ENCODE assay signal across 9 cellular contexts in the genomic region with DNA sequence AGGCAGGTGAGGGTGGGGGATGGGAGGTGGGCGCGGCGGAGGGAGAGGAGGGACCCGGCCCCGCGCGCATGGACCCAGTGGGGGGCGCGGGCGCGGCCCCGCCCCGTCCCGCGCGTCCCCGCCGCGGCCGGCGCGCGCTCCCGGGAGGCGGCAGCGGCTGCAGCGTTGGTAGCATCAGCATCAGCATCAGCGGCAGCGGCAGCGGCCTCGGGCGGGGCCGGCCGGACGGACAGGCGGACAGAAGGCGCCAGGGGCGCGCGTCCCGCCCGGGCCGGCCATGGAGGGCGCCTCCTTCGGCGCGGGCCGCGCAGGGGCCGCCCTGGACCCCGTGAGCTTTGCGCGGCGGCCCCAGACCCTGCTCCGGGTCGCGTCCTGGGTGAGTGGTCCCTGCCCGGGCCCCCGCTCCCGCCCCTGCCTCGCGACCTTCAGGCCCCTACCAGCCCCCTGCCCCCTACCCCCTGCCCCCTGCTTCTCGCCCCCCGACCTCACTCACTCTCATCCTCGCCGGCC. TPM values are rescaled to one million over a fixed set of nuclear protein-coding genes. Genes with fewer than 3 reads are reported as not detected.
A peak's percentile ranks its signal among the peaks of the same experiment; 100 is the strongest.
DNase-seq lines count a peak whose midpoint lies in the region; ATAC-seq and TF ChIP-seq lines count a peak whose summit lies in the region.
"Had no signal": no experiment of that assay in that cellular context is flagged by ENCODE, and none has a peak within 500 bp of the region (broad histone marks: within the 10 kb centered on the region; RNA-seq: fewer than 3 reads in every experiment).

A gene with protein sequence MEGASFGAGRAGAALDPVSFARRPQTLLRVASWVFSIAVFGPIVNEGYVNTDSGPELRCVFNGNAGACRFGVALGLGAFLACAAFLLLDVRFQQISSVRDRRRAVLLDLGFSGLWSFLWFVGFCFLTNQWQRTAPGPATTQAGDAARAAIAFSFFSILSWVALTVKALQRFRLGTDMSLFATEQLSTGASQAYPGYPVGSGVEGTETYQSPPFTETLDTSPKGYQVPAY (plus strand): TSS at position 145 of the 510 bp plus-strand sequence. CDS start 133 bp downstream, at position 278.

- no peak for DNase-seq in T-helper 1 cell
- peak; percentile 49 for DNase-seq in RPMI8226
- no peak for DNase-seq in fibroblast of the aortic adventitia (ENCODE audit: low read depth)
- DNase-seq in stimulated activated naive CD8-positive, alpha-beta T cell treated with anti-CD3 and anti-CD28 coated beads, Interleukin-15, amount 100 ng/mL, for 72 hours = no peak
- DNase-seq in DMS153 (lab: John Stamatoyannopoulos, UW) = no peak
- no peak for DNase-seq in NCI-H345 (lab: John Stamatoyannopoulos, UW)
- DNase-seq: DND-41 had no signal

- H3K4me3 Mint-ChIP-seq in stimulated activated naive CD8-positive, alpha-beta T cell treated with anti-CD3 and anti-CD28 coated beads, Interleukin-15, amount 100 ng/mL, for 72 hours = peak within 1 kb of the TSS; percentile 83 to 89

- H3K9me3 Mint-ChIP-seq in stimulated activated naive CD8-positive, alpha-beta T cell treated with anti-CD3 and anti-CD28 coated beads, Interleukin-15, amount 100 ng/mL, for 72 hours = no peaks in the 10 kb centered on the region

- peak within 1 kb of the TSS; percentile 41 for H3K4me3 ChIP-seq in fibroblast of the aortic adventitia (ENCODE audit: low read depth, low read length)

- H3K27ac Mint-ChIP-seq in stimulated activated naive CD8-positive, alpha-beta T cell treated with anti-CD3 and anti-CD28 coated beads, Interleukin-15, amount 100 ng/mL, for 72 hours = peak within 1 kb of the TSS in 1 of 2 donors; percentile 62

- intact Hi-C loops in T-helper 1 cell treated with Interleukin-12 subunit alpha and Interleukin-12 subunit beta and Interleukin-4 antibody, amounts not matched to agents 30 ng/mL and 1 ng/mL, for 36 hours (cut with micrococcal nuclease) = loop anchor here (5.0 to 10.0 kb wide), 2 partner anchors 232 to 545 kb away; a partner anchor contains a TSS

- no peak for ATAC-seq in stimulated activated naive CD8-positive, alpha-beta T cell treated with anti-CD3 and anti-CD28 coated beads, Interleukin-15, amount 100 ng/mL, for 72 hours
- no peak for ATAC-seq in HG03159 (IDR thresholded peaks at IDR 0.05; ENCODE audit: unreplicated experiment)

- no peak for TF ChIP-seq CTCF in fibroblast of the aortic adventitia (IDR thresholded peaks at IDR 0.05; ENCODE audit: insufficient read depth, low read length)

- H3K27me3 Mint-ChIP-seq in stimulated activated naive CD8-positive, alpha-beta T cell treated with anti-CD3 and anti-CD28 coated beads, Interleukin-15, amount 100 ng/mL, for 72 hours = peaks cover 27% of the 10 kb centered on the region

- peaks cover 47% of the 10 kb centered on the region for H3K4me1 Mint-ChIP-seq in stimulated activated naive CD8-positive, alpha-beta T cell treated with anti-CD3 and anti-CD28 coated beads, Interleukin-15, amount 100 ng/mL, for 72 hours

RNA-seq across cellular contexts. Expression of the gene that starts here (rescaled TPM):
- total RNA-seq in T-helper 1 cell treated with Interleukin-12 subunit alpha and Interleukin-12 subunit beta and Interleukin-4 antibody, amounts not matched to agents 30 ng/mL and 1 ng/mL, for 36 hours = 20.8 and 23.2 TPM in 2 replicates
- 0.98 and 1.4 TPM in 2 replicates for total RNA-seq in fibroblast of the aortic adventitia (ENCODE audit: low replicate concordance)
